In genomic region chr9:38229830-38230155, GRCh38 we compare ENCODE assay signal across 26 cellular contexts.
"Had no signal": no experiment of that assay in that cellular context is flagged by ENCODE, and none has a peak within 500 bp of the region (broad histone marks: within the 10 kb centered on the region; RNA-seq: fewer than 3 reads in every experiment).

No MANE protein-coding gene starts in this region.

- H3K27ac ChIP-seq: esophagus squamous epithelium, lower lobe of right lung, ovary, psoas muscle, sigmoid colon, stomach, thyroid gland, upper lobe of left lung had no signal

- H3K4me1 ChIP-seq: psoas muscle had no signal

- H3K36me3 ChIP-seq: esophagus squamous epithelium, lower lobe of right lung, ovary, sigmoid colon, stomach, thyroid gland, upper lobe of left lung had no signal

- H3K27ac Mint-ChIP-seq: effector memory CD8-positive, alpha-beta T cell; naive B cell; nephron progenitor cell; stimulated activated effector memory CD8-positive, alpha-beta T cell treated with anti-CD3 and anti-CD28 coated beads, Interleukin-12 subunit alpha, Interleukin-12 subunit beta, amount 100 ng/mL, for 72 hours had no signal

- ATAC-seq: effector memory CD8-positive, alpha-beta T cell; left ventricle myocardium superior; lower lobe of right lung; mucosa of descending colon; psoas muscle; right cardiac atrium; stimulated activated effector memory CD8-positive, alpha-beta T cell treated with anti-CD3 and anti-CD28 coated beads, Interleukin-12 subunit alpha, Interleukin-12 subunit beta, amount 100 ng/mL, for 72 hours had no signal

- H3K9me3 Mint-ChIP-seq: effector memory CD8-positive, alpha-beta T cell; nephron progenitor cell; stimulated activated effector memory CD8-positive, alpha-beta T cell treated with anti-CD3 and anti-CD28 coated beads, Interleukin-12 subunit alpha, Interleukin-12 subunit beta, amount 100 ng/mL, for 72 hours had no signal

- DNase-seq: cortex of kidney; effector memory CD8-positive, alpha-beta T cell; erythroblast; esophagus squamous epithelium; foreskin melanocyte; left ventricle myocardium superior; lower lobe of right lung; mucosa of descending colon; naive B cell; nephron progenitor cell; occipital lobe; ovary; posterior cingulate gyrus; psoas muscle; right cardiac atrium; sigmoid colon; stimulated activated CD4-positive, alpha-beta T cell treated with anti-CD3 and anti-CD28 coated beads, Interleukin-2, amount 100 ng/mL, for 24 hours; stimulated activated CD4-positive, alpha-beta T cell treated with anti-CD3 and anti-CD28 coated beads, Interleukin-4, amount 100 ng/mL, for 24 hours; stimulated activated naive CD4-positive, alpha-beta T cell treated with Interleukin-2 at 50 U/mL for 16 hours; stomach; thyroid gland; upper lobe of left lung had no signal

- H3K4me3 ChIP-seq: esophagus squamous epithelium, lower lobe of right lung, mucosa of descending colon, ovary, psoas muscle, sigmoid colon, stomach, thyroid gland, upper lobe of left lung had no signal

- H3K27me3 ChIP-seq: ovary, sigmoid colon, thyroid gland, upper lobe of left lung had no signal

- H3K36me3 Mint-ChIP-seq: naive B cell; stimulated activated effector memory CD8-positive, alpha-beta T cell treated with anti-CD3 and anti-CD28 coated beads, Interleukin-12 subunit alpha, Interleukin-12 subunit beta, amount 100 ng/mL, for 72 hours had no signal

- H3K9me3 ChIP-seq: esophagus squamous epithelium, lower lobe of right lung, mucosa of descending colon, ovary, psoas muscle, sigmoid colon, stomach, thyroid gland, upper lobe of left lung had no signal

- H3K4me3 Mint-ChIP-seq: effector memory CD8-positive, alpha-beta T cell; naive B cell; nephron progenitor cell; stimulated activated effector memory CD8-positive, alpha-beta T cell treated with anti-CD3 and anti-CD28 coated beads, Interleukin-12 subunit alpha, Interleukin-12 subunit beta, amount 100 ng/mL, for 72 hours had no signal

- FAIRE-seq: endometrium, keratinocyte, urothelium cell line had no signal
